25 cellular contexts compared by ENCODE assay signal in genomic region chr22:37493979-37494378, GRCh38.
"Had no signal": no experiment of that assay in that cellular context is flagged by ENCODE, and none has a peak within 500 bp of the region (broad histone marks: within the 10 kb centered on the region; RNA-seq: fewer than 3 reads in every experiment).

No MANE protein-coding gene starts in this region.

- H3K27me3 ChIP-seq: pancreas, upper lobe of right lung had no signal

- H3K27me3 Mint-ChIP-seq: natural killer cell treated with Interleukin-12 subunit alpha and Interleukin-12 subunit beta and Interleukin-15 and Interleukin-18, amount 100 ng/mL, for 72 hours; stimulated activated naive CD8-positive, alpha-beta T cell treated with anti-CD3 and anti-CD28 coated beads, Interleukin-15, Interleukin-2, amounts not matched to agents 100 ng/mL and 50 ng/mL, for 24 hours had no signal

- H3K9me3 Mint-ChIP-seq: naive thymus-derived CD4-positive, alpha-beta T cell; natural killer cell treated with Interleukin-12 subunit alpha and Interleukin-12 subunit beta and Interleukin-15 and Interleukin-18, amount 100 ng/mL, for 72 hours; stimulated activated effector memory CD8-positive, alpha-beta T cell treated with anti-CD3 and anti-CD28 coated beads, Interleukin-12 subunit alpha, Interleukin-12 subunit beta, amount 100 ng/mL, for 72 hours; stimulated activated naive CD8-positive, alpha-beta T cell treated with anti-CD3 and anti-CD28 coated beads, Interleukin-15, Interleukin-2, amounts not matched to agents 100 ng/mL and 50 ng/mL, for 24 hours had no signal

- DNase-seq: islet precursor cell; left ventricle myocardium inferior; midbrain; mucosa of descending colon; naive thymus-derived CD4-positive, alpha-beta T cell; nucleus accumbens; posterior cingulate gyrus; retina; sigmoid colon; small intestine; spleen; stimulated activated CD4-positive, alpha-beta T cell treated with anti-CD3 and anti-CD28 coated beads, Interleukin-4, amount 100 ng/mL, for 24 hours; stimulated activated naive CD4-positive, alpha-beta T cell; tibial artery; trophoblast cell; upper lobe of right lung had no signal

- H3K27ac Mint-ChIP-seq: stimulated activated effector memory CD8-positive, alpha-beta T cell treated with anti-CD3 and anti-CD28 coated beads, Interleukin-12 subunit alpha, Interleukin-12 subunit beta, amount 100 ng/mL, for 72 hours; stimulated activated naive CD8-positive, alpha-beta T cell treated with anti-CD3 and anti-CD28 coated beads, Interleukin-15, Interleukin-2, amounts not matched to agents 100 ng/mL and 50 ng/mL, for 24 hours had no signal

- H3K27ac ChIP-seq: pancreas, prostate gland, sigmoid colon, spleen, suprapubic skin, thoracic aorta, tibial artery, upper lobe of right lung had no signal

- H3K36me3 Mint-ChIP-seq: naive thymus-derived CD4-positive, alpha-beta T cell; natural killer cell treated with Interleukin-12 subunit alpha and Interleukin-12 subunit beta and Interleukin-15 and Interleukin-18, amount 100 ng/mL, for 72 hours; stimulated activated effector memory CD8-positive, alpha-beta T cell treated with anti-CD3 and anti-CD28 coated beads, Interleukin-12 subunit alpha, Interleukin-12 subunit beta, amount 100 ng/mL, for 72 hours had no signal

- H3K4me3 Mint-ChIP-seq: natural killer cell treated with Interleukin-12 subunit alpha and Interleukin-12 subunit beta and Interleukin-15 and Interleukin-18, amount 100 ng/mL, for 72 hours; stimulated activated effector memory CD8-positive, alpha-beta T cell treated with anti-CD3 and anti-CD28 coated beads, Interleukin-12 subunit alpha, Interleukin-12 subunit beta, amount 100 ng/mL, for 72 hours; stimulated activated naive CD8-positive, alpha-beta T cell treated with anti-CD3 and anti-CD28 coated beads, Interleukin-15, Interleukin-2, amounts not matched to agents 100 ng/mL and 50 ng/mL, for 24 hours had no signal

- H3K36me3 ChIP-seq: prostate gland, sigmoid colon, thoracic aorta, tibial artery, upper lobe of right lung had no signal

- H3K9me3 ChIP-seq: left ventricle myocardium inferior, mucosa of descending colon, pancreas, prostate gland, sigmoid colon, spleen, suprapubic skin, thoracic aorta, tibial artery, upper lobe of right lung had no signal

- H3K4me1 ChIP-seq: prostate gland, sigmoid colon, suprapubic skin, tibial artery had no signal

- ATAC-seq: mucosa of descending colon; naive thymus-derived CD4-positive, alpha-beta T cell; natural killer cell treated with Interleukin-12 subunit alpha and Interleukin-12 subunit beta and Interleukin-15 and Interleukin-18, amount 100 ng/mL, for 72 hours; pancreas; right cardiac atrium; stimulated activated effector memory CD8-positive, alpha-beta T cell treated with anti-CD3 and anti-CD28 coated beads, Interleukin-12 subunit alpha, Interleukin-12 subunit beta, amount 100 ng/mL, for 72 hours; upper lobe of right lung had no signal

- H3K4me3 ChIP-seq: left ventricle myocardium inferior, lung, mucosa of descending colon, pancreas, prostate gland, sigmoid colon, spleen, suprapubic skin, thoracic aorta, tibial artery, upper lobe of right lung had no signal
